ENCODE assay signal across 23 cellular contexts in the genomic region with DNA sequence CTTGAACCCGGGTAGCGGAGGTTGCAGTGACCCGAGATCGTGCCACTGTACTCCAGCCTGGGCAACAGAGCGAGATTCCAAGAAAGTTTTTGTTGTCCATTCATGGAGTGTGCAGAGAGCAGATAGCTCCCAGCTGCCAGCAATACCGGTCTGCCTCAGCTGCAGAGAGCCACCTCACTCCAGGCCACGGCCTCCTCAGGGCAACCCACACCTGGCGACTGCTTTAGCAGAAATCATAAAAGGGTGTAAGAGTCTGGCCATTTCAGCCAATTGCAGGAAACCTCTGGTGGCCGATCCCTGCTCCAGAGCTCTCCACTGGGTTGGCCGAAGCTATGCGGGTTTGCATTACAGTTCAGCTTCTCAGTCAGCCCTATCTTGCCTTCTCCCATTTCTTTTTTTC.
A peak's percentile ranks its signal among the peaks of the same experiment; 100 is the strongest.
DNase-seq lines count a peak whose midpoint lies in the region; ATAC-seq and TF ChIP-seq lines count a peak whose summit lies in the region.
"Had no signal": no experiment of that assay in that cellular context is flagged by ENCODE, and none has a peak within 500 bp of the region (broad histone marks: within the 10 kb centered on the region; RNA-seq: fewer than 3 reads in every experiment).

No MANE protein-coding gene starts in this region.

- no peaks in the 10 kb centered on the region for H3K4me1 Mint-ChIP-seq in chondrocyte (ENCODE audit: low read depth)
- H3K4me1 Mint-ChIP-seq: B cell had no signal

- H3K4me1 ChIP-seq in vagina: no peaks in the 10 kb centered on the region
- H3K4me1 ChIP-seq: A549 had no signal

- no peak for TF ChIP-seq CTCF in chondrocyte (IDR thresholded peaks at IDR 0.05)
- no peak for TF ChIP-seq CTCF in vagina (IDR thresholded peaks at IDR 0.05)
- no peak for TF ChIP-seq CTCF in GM13976 (IDR thresholded peaks at IDR 0.05; ENCODE audit: borderline replicate concordance, control extremely low read depth, extremely low read depth, insufficient read depth, missing control alignments)

- H3K36me3 ChIP-seq in vagina: no peaks in the 10 kb centered on the region
- H3K36me3 ChIP-seq: BLaER1 treated with 17β-estradiol and CSF1 and Interleukin-3, amounts not matched to agents 10 nM and 100 nM had no signal

- no peaks in the 10 kb centered on the region for H3K27me3 ChIP-seq in vagina
- H3K27me3 ChIP-seq: BLaER1 treated with 17β-estradiol and CSF1 and Interleukin-3, amounts not matched to agents 10 nM and 100 nM had no signal

- in situ Hi-C loops in GM13976 (cut with MboI; ENCODE audit: low sequenced_read_pairs, unreplicated experiment): no loop called here

- no peak overlapping the region for H3K4me3 ChIP-seq in vagina
- H3K4me3 ChIP-seq: A549; BLaER1 treated with 17β-estradiol and CSF1 and Interleukin-3, amounts not matched to agents 10 nM and 100 nM; GM12878 had no signal

- ATAC-seq in GM18868 (IDR thresholded peaks at IDR 0.05; ENCODE audit: unreplicated experiment): no peak
- ATAC-seq: A549; CD8-positive, alpha-beta T cell; GM12878 had no signal

- no peaks in the 10 kb centered on the region for H3K9me3 ChIP-seq in vagina
- H3K9me3 ChIP-seq: A549 had no signal

- intact Hi-C loops in vagina (cut with DNase I): no loop called here

- H3K27ac Mint-ChIP-seq in chondrocyte (ENCODE audit: unreplicated experiment): no peak overlapping the region
- H3K27ac Mint-ChIP-seq: B cell; CD4-positive, alpha-beta T cell; CD8-positive, alpha-beta T cell had no signal

- no peak overlapping the region for H3K4me3 Mint-ChIP-seq in chondrocyte (ENCODE audit: unreplicated experiment)
- H3K4me3 Mint-ChIP-seq: B cell; CD4-positive, alpha-beta T cell; CD8-positive, alpha-beta T cell had no signal

- no peak for TF ChIP-seq POLR2A in vagina (IDR thresholded peaks at IDR 0.05)

- no peak overlapping the region for H3K27ac ChIP-seq in vagina
- H3K27ac ChIP-seq: 22Rv1; A549; BLaER1 treated with 17β-estradiol and CSF1 and Interleukin-3, amounts not matched to agents 10 nM and 100 nM; C4-2B had no signal

- H3K27me3 Mint-ChIP-seq in chondrocyte (ENCODE audit: low read depth): no peaks in the 10 kb centered on the region
- H3K27me3 Mint-ChIP-seq: B cell; CD4-positive, alpha-beta T cell had no signal

- no peaks in the 10 kb centered on the region for H3K36me3 Mint-ChIP-seq in chondrocyte (ENCODE audit: low read depth)
- H3K36me3 Mint-ChIP-seq: CD8-positive, alpha-beta T cell had no signal

- H3K9me3 Mint-ChIP-seq in chondrocyte (ENCODE audit: low read depth): peaks cover 21% of the 10 kb centered on the region

- DNase-seq in chondrocyte (ENCODE audit: low spot score): peak; percentile 33
- DNase-seq in ecto neural progenitor cell (ENCODE audit: low spot score): peak; percentile 29
- DNase-seq in mesenteric fat pad (ENCODE audit: low spot score): peak; percentile 67
- DNase-seq in vagina (ENCODE audit: extremely low spot score in 2 of 2): peak; percentile 25 to 44
- no peak for DNase-seq in GM13976 (ENCODE audit: low spot score)
- no peak for DNase-seq in OCI-M2 (lab: John Stamatoyannopoulos, UW; ENCODE audit: unreplicated experiment)
- DNase-seq: AML-193; CD4-positive, alpha-beta T cell; CD8-positive, alpha-beta T cell; DMS 273 treated with DMSO at 0.1 percent for 48 hours; DMS153; DMS53; DMS79; DND-41; EL; GDM1 had no signal

Comparison
In these comparisons a context has a peak if more than half of its experiments do, and no peak if none do; other contexts are left out.
1. DNase-seq: peak in chondrocyte (single experiment), ecto neural progenitor cell (single experiment), mesenteric fat pad (single experiment) and vagina (2 of 2); none in GM13976 (single experiment) and OCI-M2 (single experiment).